28 cellular contexts compared by ENCODE assay signal in genomic region chr11:75426720-75427086, GRCh38. TPM values are rescaled to one million over a fixed set of nuclear protein-coding genes. Genes with fewer than 3 reads are reported as not detected.
"Had no signal": no experiment of that assay in that cellular context is flagged by ENCODE, and none has a peak within 500 bp of the region (broad histone marks: within the 10 kb centered on the region; RNA-seq: fewer than 3 reads in every experiment).

No MANE protein-coding gene starts in this region.

- H3K27ac ChIP-seq: neural progenitor cell, ovary, parathyroid adenoma, prostate gland, right lobe of liver, sigmoid colon, thyroid gland, upper lobe of left lung, vagina had no signal

- DNase-seq: naive thymus-derived CD4-positive, alpha-beta T cell; natural killer cell; occipital lobe; ovary; right cardiac atrium; right lobe of liver; sigmoid colon; small intestine; stimulated activated CD4-positive, alpha-beta T cell treated with anti-CD3 and anti-CD28 coated beads, Interleukin-15, amount 100 ng/mL, for 24 hours; stimulated activated CD4-positive, alpha-beta T cell treated with anti-CD3 and anti-CD28 coated beads, Interleukin-2, amount 100 ng/mL, for 24 hours; stimulated activated CD4-positive, alpha-beta T cell treated with anti-CD3 and anti-CD28 coated beads, Interleukin-2, amount 100 ng/mL, for 48 hours; stimulated activated CD4-positive, alpha-beta T cell treated with anti-CD3 and anti-CD28 coated beads, Interleukin-4, amount 100 ng/mL, for 24 hours; stimulated activated naive B cell treated with anti-CD40 and anti-IgM and Interleukin-4, amounts not matched to agents 10 μg/mL and 1 μg/mL and 100 μg/mL, for 72 hours; stimulated activated naive CD4-positive, alpha-beta T cell treated with Interleukin-2 at 50 U/mL for 16 hours; stomach; thyroid gland; trophoblast cell; upper lobe of left lung had no signal

- H2AFZ ChIP-seq: neural progenitor cell, parathyroid adenoma had no signal

- H3K27me3 ChIP-seq: thyroid gland, vagina had no signal

- H3K4me2 ChIP-seq: neural progenitor cell had no signal

- ATAC-seq: naive thymus-derived CD4-positive, alpha-beta T cell; natural killer cell; right cardiac atrium; right lobe of liver; stimulated activated effector memory CD8-positive, alpha-beta T cell treated with anti-CD3 and anti-CD28 coated beads, Interleukin-12 subunit alpha, Interleukin-12 subunit beta, amount 100 ng/mL, for 72 hours; stimulated activated naive B cell treated with anti-CD40 and anti-IgM and Interleukin-4, amounts not matched to agents 10 μg/mL and 1 μg/mL and 100 μg/mL, for 72 hours had no signal

- FAIRE-seq: small intestine, urothelium cell line had no signal

- H3K4me3 ChIP-seq: neural progenitor cell, ovary, prostate gland, right lobe of liver, sigmoid colon, stomach, thoracic aorta, thyroid gland, tibial nerve, upper lobe of left lung, vagina had no signal

- H3K9me3 ChIP-seq: ovary, prostate gland, right lobe of liver, thyroid gland, vagina had no signal

- H3K27ac Mint-ChIP-seq: naive thymus-derived CD4-positive, alpha-beta T cell; natural killer cell; nephron; neural progenitor cell; stimulated activated effector memory CD8-positive, alpha-beta T cell treated with anti-CD3 and anti-CD28 coated beads, Interleukin-12 subunit alpha, Interleukin-12 subunit beta, amount 100 ng/mL, for 72 hours; stimulated activated naive B cell treated with anti-CD40 and anti-IgM and Interleukin-4, amounts not matched to agents 10 μg/mL and 1 μg/mL and 100 μg/mL, for 72 hours; stimulated activated naive CD8-positive, alpha-beta T cell treated with anti-CD3 and anti-CD28 coated beads, Interleukin-15, Interleukin-2, amounts not matched to agents 100 ng/mL and 50 ng/mL, for 24 hours had no signal

- H3K9ac ChIP-seq: neural progenitor cell, parathyroid adenoma had no signal

- H3K36me3 ChIP-seq: neural progenitor cell, ovary, prostate gland, right lobe of liver, thoracic aorta, thyroid gland, upper lobe of left lung, vagina had no signal

- H3K79me2 ChIP-seq: parathyroid adenoma had no signal

- H3K4me1 ChIP-seq: parathyroid adenoma had no signal

- H3K4me3 Mint-ChIP-seq: naive thymus-derived CD4-positive, alpha-beta T cell; natural killer cell; nephron; neural progenitor cell; stimulated activated effector memory CD8-positive, alpha-beta T cell treated with anti-CD3 and anti-CD28 coated beads, Interleukin-12 subunit alpha, Interleukin-12 subunit beta, amount 100 ng/mL, for 72 hours; stimulated activated naive B cell treated with anti-CD40 and anti-IgM and Interleukin-4, amounts not matched to agents 10 μg/mL and 1 μg/mL and 100 μg/mL, for 72 hours; stimulated activated naive CD8-positive, alpha-beta T cell treated with anti-CD3 and anti-CD28 coated beads, Interleukin-15, Interleukin-2, amounts not matched to agents 100 ng/mL and 50 ng/mL, for 24 hours had no signal

- H3K9me3 Mint-ChIP-seq: natural killer cell had no signal

- H3K36me3 Mint-ChIP-seq: natural killer cell had no signal

RNA-seq across cellular contexts. Expression of gene KLHL35, which starts 6.3 kb away (rescaled TPM):
- total RNA-seq: vagina had no signal
